In genomic region chr5:2736872-2737271, GRCh38 we compare ENCODE assay signal across 25 cellular contexts. TPM values are rescaled to one million over a fixed set of nuclear protein-coding genes. Genes with fewer than 3 reads are reported as not detected.
"Had no signal": no experiment of that assay in that cellular context is flagged by ENCODE, and none has a peak within 500 bp of the region (broad histone marks: within the 10 kb centered on the region; RNA-seq: fewer than 3 reads in every experiment).

No MANE protein-coding gene starts in this region.

- H3K9me3 Mint-ChIP-seq: mesothelial cell of epicardium; nephron progenitor cell; stimulated activated naive B cell treated with anti-CD40 and anti-IgM and Interleukin-4, amounts not matched to agents 10 μg/mL and 1 μg/mL and 100 μg/mL, for 72 hours; stimulated activated naive CD8-positive, alpha-beta T cell treated with anti-CD3 and anti-CD28 coated beads, Interleukin-15, amount 100 ng/mL, for 72 hours had no signal

- H3K4me3 Mint-ChIP-seq: mesothelial cell of epicardium; nephron progenitor cell; stimulated activated naive B cell treated with anti-CD40 and anti-IgM and Interleukin-4, amounts not matched to agents 10 μg/mL and 1 μg/mL and 100 μg/mL, for 72 hours; stimulated activated naive CD8-positive, alpha-beta T cell treated with anti-CD3 and anti-CD28 coated beads, Interleukin-15, amount 100 ng/mL, for 72 hours had no signal

- H3K9me3 ChIP-seq: left lung, psoas muscle, suprapubic skin, upper lobe of left lung had no signal

- H3K4me1 Mint-ChIP-seq: naive thymus-derived CD4-positive, alpha-beta T cell; stimulated activated naive CD8-positive, alpha-beta T cell treated with anti-CD3 and anti-CD28 coated beads, Interleukin-15, amount 100 ng/mL, for 72 hours had no signal

- H3K27ac Mint-ChIP-seq: mesothelial cell of epicardium; naive thymus-derived CD4-positive, alpha-beta T cell; nephron progenitor cell; stimulated activated naive B cell treated with anti-CD40 and anti-IgM and Interleukin-4, amounts not matched to agents 10 μg/mL and 1 μg/mL and 100 μg/mL, for 72 hours; stimulated activated naive CD8-positive, alpha-beta T cell treated with anti-CD3 and anti-CD28 coated beads, Interleukin-15, amount 100 ng/mL, for 72 hours had no signal

- H3K36me3 Mint-ChIP-seq: naive thymus-derived CD4-positive, alpha-beta T cell had no signal

- DNase-seq: dorsolateral prefrontal cortex; effector CD8-positive, alpha-beta T cell; foreskin keratinocyte; heart left ventricle; left cardiac atrium; left lung; mesenchymal stem cell; naive thymus-derived CD4-positive, alpha-beta T cell; nephron progenitor cell; nucleus accumbens; posterior cingulate gyrus; psoas muscle; right cardiac atrium; stimulated activated CD4-positive, alpha-beta T cell treated with anti-CD3 and anti-CD28 coated beads, Interleukin-4, amount 100 ng/mL, for 4 hours; stimulated activated naive B cell treated with anti-CD40 and anti-IgM and Interleukin-4, amounts not matched to agents 10 μg/mL and 1 μg/mL and 100 μg/mL, for 72 hours; stimulated activated naive CD8-positive, alpha-beta T cell treated with anti-CD3 and anti-CD28 coated beads, Interleukin-15, amount 100 ng/mL, for 72 hours; upper lobe of left lung had no signal

- H3K27ac ChIP-seq: dorsolateral prefrontal cortex, esophagus muscularis mucosa, foreskin keratinocyte, gastroesophageal sphincter, heart left ventricle, hepatocyte, left lung, psoas muscle, skin epidermis, spleen, suprapubic skin had no signal

- ATAC-seq: foreskin keratinocyte; gastroesophageal sphincter; heart left ventricle; left cardiac atrium; left lung; naive thymus-derived CD4-positive, alpha-beta T cell; psoas muscle; right cardiac atrium; stimulated activated naive B cell treated with anti-CD40 and anti-IgM and Interleukin-4, amounts not matched to agents 10 μg/mL and 1 μg/mL and 100 μg/mL, for 72 hours; stimulated activated naive CD8-positive, alpha-beta T cell treated with anti-CD3 and anti-CD28 coated beads, Interleukin-15, amount 100 ng/mL, for 72 hours had no signal

RNA-seq across cellular contexts. Expression of gene IRX2, which starts 14.6 kb away (rescaled TPM):
- total RNA-seq: endothelial cell of umbilical vein; naive thymus-derived CD4-positive, alpha-beta T cell had no signal
